18 cellular contexts compared by ENCODE assay signal in genomic region chr7:36894190-36894589, GRCh38.
DNase-seq lines count a peak whose midpoint lies in the region; ATAC-seq and TF ChIP-seq lines count a peak whose summit lies in the region.
"Had no signal": no experiment of that assay in that cellular context is flagged by ENCODE, and none has a peak within 500 bp of the region (broad histone marks: within the 10 kb centered on the region; RNA-seq: fewer than 3 reads in every experiment).

No MANE protein-coding gene starts in this region.

- H3K56ac ChIP-seq in H9 (ENCODE audit: insufficient read length, low read depth, low read length) = no peak overlapping the region

- no peaks in the 10 kb centered on the region for H3K23me2 ChIP-seq in H9 (ENCODE audit: insufficient read length, low read depth, low read length, poor library complexity, severe bottlenecking)

- H3K4me2 ChIP-seq in H9 (ENCODE audit: insufficient read depth, insufficient read length, low read length) = no peak overlapping the region
- H3K4me2 ChIP-seq: GM23338 had no signal

- ATAC-seq in HG02840 (IDR thresholded peaks at IDR 0.05; ENCODE audit: low FRiP score, unreplicated experiment) = no peak
- ATAC-seq: body of pancreas, GM23338, heart left ventricle, HepG2 had no signal

- no peak overlapping the region for H3K4ac ChIP-seq in H9 (ENCODE audit: low read depth, low read length)

- H4K20me1 ChIP-seq in H9 (ENCODE audit: control insufficient read depth, insufficient read depth, insufficient read length) = no peaks in the 10 kb centered on the region

- H4K5ac ChIP-seq in H9 (ENCODE audit: insufficient read length, low read depth, low read length) = no peak overlapping the region

- WGBS in H9 (ENCODE audit: extremely low coverage, insufficient read length, low lambda C conversion rate) = no CpG with 5 or more reads among the region's 1 CpG

- H3T11ph ChIP-seq in H9 (ENCODE audit: low read length) = no peak overlapping the region

- no peak for TF ChIP-seq CTCF in H9 (conservative IDR thresholded peaks at IDR 0.05)

- no peak overlapping the region for H2BK120ac ChIP-seq in H9 (ENCODE audit: low read depth, low read length, poor library complexity, severe bottlenecking)

- H3K18ac ChIP-seq in H9 (ENCODE audit: insufficient read length, low read depth, low read length) = no peak overlapping the region

- no peak overlapping the region for H2BK12ac ChIP-seq in H9 (ENCODE audit: insufficient read length, low read depth, low read length)

- H3K79me2 ChIP-seq in H9 (ENCODE audit: insufficient read depth, low read length) = no peaks in the 10 kb centered on the region

- no peak overlapping the region for H3K27ac ChIP-seq in H9 (ENCODE audit: insufficient read length, low read depth, low read length)
- H3K27ac ChIP-seq: body of pancreas, heart left ventricle, thyroid gland, VCaP had no signal

- H3K4me1 Mint-ChIP-seq in immature natural killer cell (peaks cover 41 to 49% of the 10 kb centered on the region in 2 donors), H9 (peaks cover 0 to 2% of the 10 kb centered on the region in 2 experiments; a peak in 1 of 4 replicates)
- H3K4me1 Mint-ChIP-seq: GM23338 had no signal

- peak; percentile 6 for DNase-seq in CD1c-positive myeloid dendritic cell (ENCODE audit: extremely low spot score)
- peak; percentile 15 for DNase-seq in COLO829 (ENCODE audit: low spot score)
- DNase-seq in OCI-M1 (lab: John Stamatoyannopoulos, UW) = peak; percentile 1
- peak; percentile 16 to 30 (median 17) for DNase-seq in immature natural killer cell
- no peak for DNase-seq in H9
- no peak for DNase-seq in AG08395 (ENCODE audit: low spot score)
- DNase-seq: activated naive CD4-positive, alpha-beta T cell treated with Interleukin-2 at 50 U/mL for 16 hours; body of pancreas; heart left ventricle; NCI-H1417; NCI-H69; SHP77 treated with DMSO at 0.1 percent for 48 hours; stimulated activated CD4-positive, alpha-beta T cell treated with anti-CD3 and anti-CD28 coated beads, Interleukin-15, amount 100 ng/mL, for 24 hours; thyroid gland had no signal

- no peak overlapping the region for H2BK20ac ChIP-seq in H9 (ENCODE audit: low read depth, low read length, poor library complexity, severe bottlenecking)

- H2BK5ac ChIP-seq in H9 (ENCODE audit: insufficient read length, low read length) = no peak overlapping the region

- no peaks in the 10 kb centered on the region for H3K27me3 ChIP-seq in H9 (ENCODE audit: insufficient read depth, low read length)
- H3K27me3 ChIP-seq: body of pancreas, heart left ventricle, thyroid gland had no signal

- H4K91ac ChIP-seq in H9 (ENCODE audit: insufficient read length, low read depth, low read length) = no peak overlapping the region

- peaks cover 0 to 5% (median 0%) of the 10 kb centered on the region in 6 donors for H3K9me3 Mint-ChIP-seq in immature natural killer cell
- H3K9me3 Mint-ChIP-seq in H9 = no peaks in the 10 kb centered on the region
- H3K9me3 Mint-ChIP-seq: GM23338 had no signal

- H2AFZ ChIP-seq in H9 (ENCODE audit: low read length) = no peak overlapping the region
- H2AFZ ChIP-seq: GM23338 had no signal

- H3K27ac Mint-ChIP-seq in immature natural killer cell = peak overlapping the region; percentile 79 to 87 (median 80)
- H3K27ac Mint-ChIP-seq in H9 = no peak overlapping the region
- H3K27ac Mint-ChIP-seq: GM23338 had no signal

- no peak overlapping the region for H2AK5ac ChIP-seq in H9 (ENCODE audit: insufficient read length, low read length)

- H3K4me1 ChIP-seq in H9 (ENCODE audit: insufficient read depth, low read length) = no peaks in the 10 kb centered on the region
- H3K4me1 ChIP-seq: thyroid gland had no signal

- H3K23ac ChIP-seq in H9 (ENCODE audit: insufficient read length, low read depth, low read length) = no peak overlapping the region

- H2BK15ac ChIP-seq in H9 (ENCODE audit: low read depth, low read length) = no peak overlapping the region

- H3K4me3 Mint-ChIP-seq in immature natural killer cell (peak overlapping the region; percentile 1 to 61 (median 7)), H9 (no peak overlapping the region)
- H3K4me3 Mint-ChIP-seq: GM23338 had no signal

- H3K27me3 Mint-ChIP-seq in immature natural killer cell (ENCODE audit: low read depth in 3 of 3) (peaks cover 3 to 7% (median 4%) of the 10 kb centered on the region in 3 donors), H9 (ENCODE audit: low read depth) (no peaks in the 10 kb centered on the region; the same call in 1 of the 2 replicates)

- no peak overlapping the region for H4K8ac ChIP-seq in H9 (replicated peaks; ENCODE audit: insufficient read length, low read depth, low read length)

- H3K36me3 Mint-ChIP-seq in immature natural killer cell (peaks cover 23 to 47% (median 45%) of the 10 kb centered on the region in 3 donors), H9 (ENCODE audit: insufficient read depth in 1 of 3, low read depth in 3 of 3) (no peaks in the 10 kb centered on the region; a peak in 1 of 7 replicates)

- H3K9me3 ChIP-seq in H9 (ENCODE audit: control insufficient read depth, low read depth, low read length) = no peaks in the 10 kb centered on the region
- H3K9me3 ChIP-seq: body of pancreas, heart left ventricle, thyroid gland had no signal

- no peak overlapping the region for H3K14ac ChIP-seq in H9 (ENCODE audit: insufficient read depth, low read length)

- no peaks in the 10 kb centered on the region for H3K79me1 ChIP-seq in H9 (ENCODE audit: insufficient read depth, low read depth, low read length, poor library complexity, severe bottlenecking)

- no peak overlapping the region for H3K9ac ChIP-seq in H9 (ENCODE audit: extremely low read depth, insufficient read length, low read length)

Comparison
In these comparisons a context has a peak if more than half of its experiments do, and no peak if none do; other contexts are left out.
1. DNase-seq: peak in CD1c-positive myeloid dendritic cell (single experiment), COLO829 (single experiment), OCI-M1 (single experiment) and immature natural killer cell (3 of 3); none in H9 (single experiment) and AG08395 (single experiment).
2. H3K27ac Mint-ChIP-seq: peak in immature natural killer cell (6 of 6); none in H9 (0 of 3).
3. H3K4me3 Mint-ChIP-seq: peak in immature natural killer cell (5 of 5); none in H9 (0 of 2).